In the genomic region with DNA sequence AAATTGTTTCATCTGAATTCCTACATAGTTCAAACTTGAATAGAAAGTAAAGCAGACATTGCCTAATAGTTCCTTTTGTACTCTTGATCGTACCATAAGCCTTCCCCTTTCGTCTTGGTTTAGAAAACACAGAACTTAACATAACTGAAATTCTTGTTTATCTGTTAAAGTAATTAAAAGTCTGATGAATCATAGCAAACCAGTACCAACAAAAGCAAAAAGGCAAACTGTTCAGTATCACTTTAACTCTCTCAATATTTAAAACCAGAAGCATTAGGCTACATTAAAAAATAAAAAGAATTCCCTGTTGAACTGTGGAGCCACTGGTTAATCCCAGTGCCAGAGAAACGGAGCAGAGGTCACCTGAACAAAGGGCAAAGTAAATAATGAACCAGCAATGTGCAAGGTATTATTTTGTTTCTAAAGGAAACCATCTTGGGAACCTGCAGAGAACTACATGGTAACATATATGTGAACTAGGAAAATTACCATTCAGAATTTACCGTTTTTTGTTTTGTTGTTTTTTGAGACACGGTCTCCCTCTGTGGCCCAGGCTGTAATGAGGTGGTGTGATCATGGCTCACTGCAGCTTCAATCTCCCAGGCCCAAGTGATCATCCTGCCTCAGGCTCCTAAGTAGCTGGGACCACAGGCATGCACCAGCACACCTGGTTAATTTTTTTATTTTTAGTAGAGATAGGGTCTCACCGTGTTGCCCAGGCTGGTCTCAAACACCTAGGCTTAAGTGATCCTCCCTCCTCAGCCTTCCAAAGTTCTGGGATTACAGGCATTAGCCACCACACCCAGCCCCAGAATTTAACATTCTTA, we compare ENCODE assay signal across 9 cellular contexts. TPM values are rescaled to one million over a fixed set of nuclear protein-coding genes. Genes with fewer than 3 reads are reported as not detected.
DNase-seq lines count a peak whose midpoint lies in the region; ATAC-seq and TF ChIP-seq lines count a peak whose summit lies in the region.
"Had no signal": no experiment of that assay in that cellular context is flagged by ENCODE, and none has a peak within 500 bp of the region (broad histone marks: within the 10 kb centered on the region; RNA-seq: fewer than 3 reads in every experiment).

No MANE protein-coding gene starts in this region.

- peak; percentile 61 for ATAC-seq in omental fat pad (ENCODE audit: low FRiP score)
- ATAC-seq in GM19455 (IDR thresholded peaks at IDR 0.05; ENCODE audit: unreplicated experiment), result no peak
- ATAC-seq in HG03565 (IDR thresholded peaks at IDR 0.05; ENCODE audit: unreplicated experiment), result no peak
- no peak for ATAC-seq in stimulated activated naive CD8-positive, alpha-beta T cell treated with anti-CD3 and anti-CD28 coated beads, Interleukin-15, amount 100 ng/mL, for 72 hours

- no peaks in the 10 kb centered on the region for H3K9me3 ChIP-seq in fibroblast of lung (ENCODE audit: control insufficient read depth, insufficient read depth, low read depth, low read length)

- TF ChIP-seq CTCF in AG10803 (conservative IDR thresholded peaks at IDR 0.05; ENCODE audit: low read length) (no peak), RWPE1 (conservative IDR thresholded peaks at IDR 0.05; ENCODE audit: low read depth) (no peak), fibroblast of lung (conservative IDR thresholded peaks at IDR 0.05 in 1 of 2, IDR thresholded peaks at IDR 0.05 in 1 of 2; ENCODE audit: low read depth in 1 of 2, low read length in 2 of 2) (no peak), omental fat pad (IDR thresholded peaks at IDR 0.05) (no peak)

- H3K9me3 Mint-ChIP-seq in stimulated activated naive CD8-positive, alpha-beta T cell treated with anti-CD3 and anti-CD28 coated beads, Interleukin-15, amount 100 ng/mL, for 72 hours, result peaks cover 8 to 12% of the 10 kb centered on the region in 2 donors

- H3K4me3 ChIP-seq in AG10803 (ENCODE audit: low read length) (no peak overlapping the region), fibroblast of lung (replicated peaks in 1 of 4; ENCODE audit: control extremely low read depth in 1 of 4, insufficient read depth in 1 of 4, low read depth in 3 of 4, low read length in 4 of 4) (peak overlapping the region in 1 of 4 experiments; percentile 6)

- no peaks in the 10 kb centered on the region for H4K20me1 ChIP-seq in fibroblast of lung (ENCODE audit: control insufficient read depth, extremely low read depth, insufficient read depth, low read length)

- H3K4me3 Mint-ChIP-seq in stimulated activated naive CD8-positive, alpha-beta T cell treated with anti-CD3 and anti-CD28 coated beads, Interleukin-15, amount 100 ng/mL, for 72 hours, result no peak overlapping the region

- peak overlapping the region; percentile 48 for H3K4me2 ChIP-seq in fibroblast of lung (ENCODE audit: extremely low read depth, insufficient read depth, low read length)

- H3K27ac Mint-ChIP-seq in stimulated activated naive CD8-positive, alpha-beta T cell treated with anti-CD3 and anti-CD28 coated beads, Interleukin-15, amount 100 ng/mL, for 72 hours, result no peak overlapping the region

- CTCF ChIA-PET in RWPE1 (lab: Yijun Ruan, JAX), result interaction anchor here (0.6 kb wide), 1 partner anchor 234 kb away, joined by 8 read pairs; no protein-coding TSS in a partner anchor

- no peak overlapping the region for H2AFZ ChIP-seq in fibroblast of lung (ENCODE audit: low read length)

- H3K79me2 ChIP-seq in fibroblast of lung (ENCODE audit: control insufficient read depth, insufficient read depth, low read length), result no peaks in the 10 kb centered on the region

- no peaks in the 10 kb centered on the region for H3K4me1 Mint-ChIP-seq in stimulated activated naive CD8-positive, alpha-beta T cell treated with anti-CD3 and anti-CD28 coated beads, Interleukin-15, amount 100 ng/mL, for 72 hours

- peak; percentile 60 for DNase-seq in AG10803 (ENCODE audit: low read depth)
- no peak for DNase-seq in RWPE1 (ENCODE audit: low spot score)
- DNase-seq in fibroblast of lung (ENCODE audit: low read depth in 2 of 2), result peak; percentile 55 to 73
- DNase-seq in omental fat pad (ENCODE audit: low spot score), result no peak
- DNase-seq in AG08396 (ENCODE audit: low spot score), result no peak
- DNase-seq in stimulated activated naive CD8-positive, alpha-beta T cell treated with anti-CD3 and anti-CD28 coated beads, Interleukin-15, amount 100 ng/mL, for 72 hours, result no peak
- DNase-seq: NCI-H526 had no signal

- H3K27ac ChIP-seq in RWPE1, result peak overlapping the region; percentile 38; the same call in 1 of the 2 replicates
- no peak overlapping the region for H3K27ac ChIP-seq in fibroblast of lung (ENCODE audit: insufficient read depth, low read length)

- POLR2A ChIA-PET in RWPE1 (lab: Yijun Ruan, JAX; ENCODE audit: low non-redundant PET), result no interaction called here

- peaks cover 5% of the 10 kb centered on the region for H3K4me1 ChIP-seq in fibroblast of lung (ENCODE audit: control insufficient read depth, extremely low read depth, insufficient read depth, low read length)

- no peaks in the 10 kb centered on the region for H3K27me3 Mint-ChIP-seq in stimulated activated naive CD8-positive, alpha-beta T cell treated with anti-CD3 and anti-CD28 coated beads, Interleukin-15, amount 100 ng/mL, for 72 hours

- no peaks in the 10 kb centered on the region for H3K27me3 ChIP-seq in fibroblast of lung (ENCODE audit: control insufficient read depth, insufficient read depth, low read length)

- H3K9ac ChIP-seq in fibroblast of lung (ENCODE audit: insufficient read depth, low read length), result no peak overlapping the region

- no peaks in the 10 kb centered on the region for H3K36me3 ChIP-seq in fibroblast of lung (ENCODE audit: control insufficient read depth, insufficient read depth, low read length)

RNA-seq across cellular contexts. Expression of a gene that starts 17.1 kb away (rescaled TPM):
- total RNA-seq in fibroblast of lung, result not detected in 2 replicates
- not detected in 2 replicates for polyA plus RNA-seq in fibroblast of lung
- polyA plus RNA-seq in fibroblast of lung (2012), result not detected in 2 replicates
- polyA minus RNA-seq in fibroblast of lung (ENCODE audit: low replicate concordance), result not detected in 2 replicates
- not detected for total RNA-seq in omental fat pad

Comparison
In these comparisons a context has a peak if more than half of its experiments do, and no peak if none do; other contexts are left out.
1. DNase-seq: peak in AG10803 (single experiment) and fibroblast of lung (2 of 2); none in RWPE1 (single experiment), omental fat pad (single experiment), AG08396 (single experiment) and stimulated activated naive CD8-positive, alpha-beta T cell treated with anti-CD3 and anti-CD28 coated beads, Interleukin-15, amount 100 ng/mL, for 72 hours (0 of 2).